1 cellular context compared by ENCODE assay signal in genomic region chr1:56517404-56518130, GRCh38.
TF ChIP-seq lines count a peak whose summit lies in the region.

No MANE protein-coding gene starts in this region.

TF ChIP-seq in K562, 482 proteins besides CTCF, POLR2A, EP300 and RAD21 (continued from another document and continues in another):
- TF ChIP-seq MGA (IDR thresholded peaks at IDR 0.05) (no peak), NCOR1 (IDR thresholded peaks at IDR 0.05) (no peak), ILK (tag; IDR thresholded peaks at IDR 0.05; ENCODE audit: borderline replicate concordance, low read depth) (no peak), NFRKB (IDR thresholded peaks at IDR 0.05; ENCODE audit: low read depth) (0 out of 2 replicates have a peak, but pooled peaks have one; percentile 7), ZNF23 (CRISPR knock-in tag; IDR thresholded peaks at IDR 0.05) (no peak), ARID1B (IDR thresholded peaks at IDR 0.05) (no peak), ZNF764 (CRISPR knock-in tag; IDR thresholded peaks at IDR 0.05; ENCODE audit: low read depth) (no peak), POLR3A (IDR thresholded peaks at IDR 0.05; ENCODE audit: borderline replicate concordance, extremely low read depth, insufficient read depth, insufficient read length) (no peak), EWSR1 (IDR thresholded peaks at IDR 0.05; ENCODE audit: borderline replicate concordance, low read depth, partially characterized antibody) (no peak), ERF (CRISPR knock-in tag; IDR thresholded peaks at IDR 0.05) (no peak), SMARCE1 (IDR thresholded peaks at IDR 0.05) (peak; percentile 13; the same call in 1 of the 2 replicates), TEAD4 (IDR thresholded peaks at IDR 0.05; ENCODE audit: low read length) (no peak), TEAD4 (CRISPR knock-in tag; IDR thresholded peaks at IDR 0.05; ENCODE audit: borderline replicate concordance) (no peak), MAFG (tag; conservative IDR thresholded peaks at IDR 0.05) (peak; percentile 52), PCBP1 (IDR thresholded peaks at IDR 0.05; ENCODE audit: low read depth, low read length, poor library complexity, severe bottlenecking) (no peak), REST (CRISPR knock-in tag; IDR thresholded peaks at IDR 0.05; ENCODE audit: low read depth) (no peak), MTA2 (IDR thresholded peaks at IDR 0.05; ENCODE audit: low read depth) (no peak), CBX5 (IDR thresholded peaks at IDR 0.05; ENCODE audit: borderline replicate concordance, low read depth) (no peak), ZNF639 (CRISPR knock-in tag; conservative IDR thresholded peaks at IDR 0.05 in 1 of 2, IDR thresholded peaks at IDR 0.05 in 1 of 2) (0 out of 4 replicates have a peak, but pooled peaks of 1 of the 2 experiments have one; percentile 51), ZNF12 (CRISPR knock-in tag; IDR thresholded peaks at IDR 0.05) (no peak), ZNF707 (CRISPR knock-in tag; conservative IDR thresholded peaks at IDR 0.05) (no peak), ESRRB (CRISPR knock-in tag; IDR thresholded peaks at IDR 0.05; ENCODE audit: borderline replicate concordance) (no peak), SETDB1 (IDR thresholded peaks at IDR 0.05; ENCODE audit: low read length) (no peak), BRD9 (IDR thresholded peaks at IDR 0.05; ENCODE audit: low read depth, partially characterized antibody) (no peak), AFF4 (CRISPR knock-in tag; IDR thresholded peaks at IDR 0.05) (no peak), MYNN (IDR thresholded peaks at IDR 0.05) (no peak), MYNN (CRISPR knock-in tag; IDR thresholded peaks at IDR 0.05) (no peak), VEZF1 (CRISPR knock-in tag; IDR thresholded peaks at IDR 0.05) (no peak; the same call in 1 of the 2 replicates), PKNOX1 (IDR thresholded peaks at IDR 0.05) (no peak), ZNF121 (CRISPR knock-in tag; conservative IDR thresholded peaks at IDR 0.05) (no peak), TRIM25 (IDR thresholded peaks at IDR 0.05; ENCODE audit: borderline replicate concordance) (no peak), HNRNPL (IDR thresholded peaks at IDR 0.05; ENCODE audit: low read depth, low read length) (no peak)
